In the genomic region with DNA sequence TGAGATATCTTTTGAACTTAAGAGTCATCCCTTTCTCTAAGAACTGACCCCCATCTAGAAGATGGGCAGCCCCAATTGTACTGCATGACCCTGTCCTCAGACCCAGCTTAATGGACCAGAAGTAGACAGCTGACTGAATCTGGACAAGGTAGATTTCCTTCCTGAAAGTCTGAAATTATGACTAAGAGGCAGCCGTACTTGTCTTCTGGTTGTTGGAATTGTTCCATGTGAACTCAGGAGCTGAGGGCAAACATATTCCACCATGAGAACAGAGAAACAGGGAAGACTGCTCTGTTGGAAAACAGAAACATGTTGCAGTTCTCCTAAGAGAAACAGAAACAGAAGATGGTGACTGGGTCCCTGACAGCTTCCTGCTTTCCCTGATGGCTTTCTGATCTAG, we compare ENCODE assay signal across 17 cellular contexts. TPM values are rescaled to one million over a fixed set of nuclear protein-coding genes. Genes with fewer than 3 reads are reported as not detected.
DNase-seq lines count a peak whose midpoint lies in the region; ATAC-seq and TF ChIP-seq lines count a peak whose summit lies in the region.
"Had no signal": no experiment of that assay in that cellular context is flagged by ENCODE, and none has a peak within 500 bp of the region (broad histone marks: within the 10 kb centered on the region; RNA-seq: fewer than 3 reads in every experiment).

No MANE protein-coding gene starts in this region.

- H3K27ac ChIP-seq in left ventricle myocardium inferior (replicated peaks) (peak overlapping the region; percentile 90), lung (ENCODE audit: low read depth in 1 of 2, low read length in 1 of 2) (peak overlapping the region; percentile 37 to 73), Peyer's patch (peak overlapping the region in 1 of 4 donors; percentile 37)
- H3K27ac ChIP-seq: SJCRH30 had no signal

- 21 to 25% methylated on average over 1 of the region's 1 CpG for WGBS in lung, 2 donors

- no peak overlapping the region for H3K4me3 ChIP-seq in left ventricle myocardium inferior
- H3K4me3 ChIP-seq in lung: no peak overlapping the region
- H3K4me3 ChIP-seq in Peyer's patch: no peak overlapping the region
- H3K4me3 ChIP-seq: SJCRH30, spleen had no signal

- H3K4me1 Mint-ChIP-seq in dendritic cell treated with granulocyte-macrophage colony-stimulating factor and Interleukin-4, amounts not matched to agents 40 ng/mL and 50 ng/mL, for 4 days (ENCODE audit: low read depth): peaks cover 78% of the 10 kb centered on the region

- no peaks in the 10 kb centered on the region for H3K9me3 Mint-ChIP-seq in dendritic cell treated with granulocyte-macrophage colony-stimulating factor and Interleukin-4, amounts not matched to agents 40 ng/mL and 50 ng/mL, for 4 days
- H3K9me3 Mint-ChIP-seq: activated B cell treated with CpG ODN at 0.5 μM for 24 hours had no signal

- intact Hi-C loops in left ventricle myocardium inferior (cut with micrococcal nuclease): no loop called here
- intact Hi-C loops in left ventricle myocardium superior (cut with micrococcal nuclease): loop anchor here (5.0 kb wide), 1 partner anchor 34 kb away; no protein-coding TSS in a partner anchor
- intact Hi-C loops in dendritic cell treated with granulocyte-macrophage colony-stimulating factor and Interleukin-4, amounts not matched to agents 40 ng/mL and 50 ng/mL, for 4 days (cut with micrococcal nuclease): loop anchor here (5.0 kb wide), 1 partner anchor 41 kb away; a partner anchor contains a TSS

- DNase-seq in left ventricle myocardium inferior (no peak), left ventricle myocardium superior (no peak), lung (ENCODE audit: low spot score) (no peak), GM10248 (ENCODE audit: extremely low spot score) (no peak), Peyer's patch (no peak)
- DNase-seq: activated B cell treated with CpG ODN at 0.5 μM for 24 hours; activated T-cell treated with anti-CD3 and anti-CD28 coated beads, Interleukin-2, amount 50 U/mL, for 24 hours; DMS153; NCI-H1436; NCI-H748 treated with DMSO at 0.1 percent for 48 hours; SJCRH30; spleen had no signal

- TF ChIP-seq CTCF in left ventricle myocardium inferior (IDR thresholded peaks at IDR 0.05; ENCODE audit: borderline replicate concordance): no peak
- no peak for TF ChIP-seq CTCF in lung (IDR thresholded peaks at IDR 0.05; ENCODE audit: control extremely low read depth, extremely low read depth)
- TF ChIP-seq CTCF in GM10248 (IDR thresholded peaks at IDR 0.05; ENCODE audit: control extremely low read depth, extremely low read depth, low read depth, missing control alignments): no peak
- TF ChIP-seq CTCF in Peyer's patch (IDR thresholded peaks at IDR 0.05): no peak

- ATAC-seq in left ventricle myocardium superior: no peak
- no peak for ATAC-seq in lung (ENCODE audit: insufficient read depth, low FRiP score)
- no peak for ATAC-seq in HG03354 (IDR thresholded peaks at IDR 0.05; ENCODE audit: poor library complexity, severe bottlenecking, unreplicated experiment)
- no peak for ATAC-seq in HG03460 (IDR thresholded peaks at IDR 0.05; ENCODE audit: unreplicated experiment)
- ATAC-seq: HCT116 had no signal

- POLR2A ChIA-PET in GM10248 (lab: Yijun Ruan, JAX): interaction anchor here (0.7 to 0.9 kb wide), 2 partner anchors 8 to 23 kb away, joined by 3 read pairs; no protein-coding TSS in a partner anchor

- no peaks in the 10 kb centered on the region for H3K27me3 Mint-ChIP-seq in dendritic cell treated with granulocyte-macrophage colony-stimulating factor and Interleukin-4, amounts not matched to agents 40 ng/mL and 50 ng/mL, for 4 days
- H3K27me3 Mint-ChIP-seq: activated B cell treated with CpG ODN at 0.5 μM for 24 hours; activated T-cell treated with anti-CD3 and anti-CD28 coated beads, Interleukin-2, amount 50 U/mL, for 24 hours had no signal

- peak overlapping the region; percentile 99 for H3K27ac Mint-ChIP-seq in dendritic cell treated with granulocyte-macrophage colony-stimulating factor and Interleukin-4, amounts not matched to agents 40 ng/mL and 50 ng/mL, for 4 days
- H3K27ac Mint-ChIP-seq: activated T-cell treated with anti-CD3 and anti-CD28 coated beads, Interleukin-2, amount 50 U/mL, for 24 hours had no signal

- H3K4me1 ChIP-seq in left ventricle myocardium inferior (peaks cover 71% of the 10 kb centered on the region), lung (ENCODE audit: control insufficient read depth in 2 of 2, insufficient read depth in 2 of 2, low read length in 2 of 2) (peaks cover 8 to 10% of the 10 kb centered on the region in 2 donors), Peyer's patch (no peaks in the 10 kb centered on the region)

- no peak for TF ChIP-seq POLR2A in Peyer's patch (IDR thresholded peaks at IDR 0.05)

- H3K36me3 ChIP-seq in left ventricle myocardium inferior (peaks cover 13% of the 10 kb centered on the region), lung (ENCODE audit: control insufficient read depth in 2 of 2, insufficient read depth in 2 of 2, low read length in 2 of 2) (peaks cover 0 to 3% of the 10 kb centered on the region in 2 donors), Peyer's patch (no peaks in the 10 kb centered on the region)
- H3K36me3 ChIP-seq: SJCRH30 had no signal

- H3K27me3 ChIP-seq in left ventricle myocardium inferior (ENCODE audit: low read depth): no peaks in the 10 kb centered on the region
- no peaks in the 10 kb centered on the region for H3K27me3 ChIP-seq in lung (ENCODE audit: control insufficient read depth, insufficient read depth)
- H3K27me3 ChIP-seq in Peyer's patch: no peaks in the 10 kb centered on the region
- H3K27me3 ChIP-seq: SJCRH30, spleen had no signal

- no peaks in the 10 kb centered on the region for H3K36me3 Mint-ChIP-seq in dendritic cell treated with granulocyte-macrophage colony-stimulating factor and Interleukin-4, amounts not matched to agents 40 ng/mL and 50 ng/mL, for 4 days (ENCODE audit: low read depth)

- CTCF ChIA-PET in GM10248 (lab: Yijun Ruan, JAX): interaction anchor here (0.7 to 6.4 kb wide), 10 partner anchors 9 to 135 kb away, joined by 3 to 54 read pairs (median 4); a partner anchor contains a TSS

- no peak overlapping the region for H3K4me3 Mint-ChIP-seq in dendritic cell treated with granulocyte-macrophage colony-stimulating factor and Interleukin-4, amounts not matched to agents 40 ng/mL and 50 ng/mL, for 4 days
- H3K4me3 Mint-ChIP-seq: activated B cell treated with CpG ODN at 0.5 μM for 24 hours; activated T-cell treated with anti-CD3 and anti-CD28 coated beads, Interleukin-2, amount 50 U/mL, for 24 hours had no signal

- H3K9me3 ChIP-seq in left ventricle myocardium inferior (replicated peaks) (no peaks in the 10 kb centered on the region), lung (ENCODE audit: control insufficient read depth in 2 of 2, insufficient read depth in 1 of 2, low read length in 1 of 2) (no peaks in the 10 kb centered on the region), Peyer's patch (no peaks in the 10 kb centered on the region)
- H3K9me3 ChIP-seq: SJCRH30, spleen had no signal

RNA-seq across cellular contexts. Expression of a gene that starts 24.2 kb away (rescaled TPM):
- total RNA-seq in left ventricle myocardium inferior: 512 TPM
- total RNA-seq in left ventricle myocardium superior: 586 TPM
- total RNA-seq in lung: 1 to 10 TPM; 1.9 to 3.0 TPM
- polyA plus RNA-seq in lung: 1 to 10 TPM; 1.6 to 2.1 TPM
- 1 to 10 TPM; 3.0 to 8.3 (median 6.3) TPM for total RNA-seq in Peyer's patch

RNA-seq across cellular contexts. Expression of a gene that starts 38.5 kb away (rescaled TPM):
- total RNA-seq in left ventricle myocardium inferior: 2.8 TPM
- total RNA-seq in left ventricle myocardium superior: 1.3 TPM
- total RNA-seq in lung: 1 to 10 TPM; 1.8 to 7.3 TPM
- polyA plus RNA-seq in lung: 10 to 100 TPM in 1 of 2 donors, 1 to 10 TPM in 1; 5.9 to 10.3 TPM
- 1 to 10 TPM in 1 of 4 donors, under 1 TPM in 2, not detected in 1; 0.70 to 4.1 (median 0.85) TPM for total RNA-seq in Peyer's patch
- polyA plus RNA-seq: AG04450 had no signal

RNA-seq across cellular contexts. Expression of a gene that starts 41.0 kb away (rescaled TPM):
- total RNA-seq in left ventricle myocardium inferior (165 TPM), left ventricle myocardium superior (177 TPM), lung (10 to 100 TPM; 43.8 to 57.6 TPM), Peyer's patch (10 to 100 TPM; 30.9 to 57.8 (median 44.8) TPM)
- polyA plus RNA-seq in lung: 100 to 1,000 TPM in 1 of 2 donors, 10 to 100 TPM in 1; 99.1 to 261 TPM

RNA-seq across cellular contexts. Expression of a gene that starts 56.9 kb away (rescaled TPM):
- total RNA-seq in left ventricle myocardium inferior: 9.8 TPM
- 10.3 TPM for total RNA-seq in left ventricle myocardium superior
- total RNA-seq in lung: 10 to 100 TPM; 10.3 to 26.3 TPM
- 10 to 100 TPM in 1 of 2 donors, 1 to 10 TPM in 1; 5.4 to 18.1 TPM for polyA plus RNA-seq in lung
- 1 to 10 TPM in 3 of 4 donors, under 1 TPM in 1; 0.35 to 5.0 (median 1.4) TPM for total RNA-seq in Peyer's patch

Comparison
In these comparisons a context has a peak if more than half of its experiments do, and no peak if none do; other contexts are left out.
1. RNA of a gene that starts 24.2 kb away (total RNA-seq): 586 TPM in left ventricle myocardium superior (single experiment) and 512 TPM in left ventricle myocardium inferior (single experiment); 3.0 to 8.3 TPM in Peyer's patch and 1.9 to 3.0 TPM in lung; every median in the first group is over 10 times any median in the second.